In the genomic region with DNA sequence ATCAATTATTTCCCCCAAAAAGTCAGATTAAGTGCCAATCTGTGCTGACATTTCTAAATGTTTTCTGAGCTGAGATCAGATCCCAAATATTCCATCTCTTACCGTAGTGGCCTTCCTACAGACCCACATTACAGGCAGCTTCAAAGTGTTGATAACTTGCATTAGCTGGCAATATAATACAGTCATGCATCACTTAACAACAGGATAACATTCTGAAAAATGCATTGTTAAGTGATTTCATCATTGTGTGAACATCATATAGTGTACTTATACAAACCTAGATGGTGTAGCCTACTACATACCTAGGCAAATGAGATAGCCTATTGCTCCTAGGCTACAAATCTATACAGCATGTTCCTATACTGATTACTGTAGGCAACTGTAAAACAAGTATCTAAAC, we compare ENCODE assay signal across 27 cellular contexts. TPM values are rescaled to one million over a fixed set of nuclear protein-coding genes. Genes with fewer than 3 reads are reported as not detected.
DNase-seq lines count a peak whose midpoint lies in the region; FAIRE-seq and TF ChIP-seq lines count a peak whose summit lies in the region.
"Had no signal": no experiment of that assay in that cellular context is flagged by ENCODE, and none has a peak within 500 bp of the region (broad histone marks: within the 10 kb centered on the region; RNA-seq: fewer than 3 reads in every experiment).

No MANE protein-coding gene starts in this region.

- H3K4me3 ChIP-seq in HEK293 (ENCODE audit: low read depth, low read length) (no peak overlapping the region), bronchial epithelial cell (ENCODE audit: low read depth, low read length) (no peak overlapping the region), Peyer's patch (no peak overlapping the region)
- H3K4me3 ChIP-seq: GM12878, SK-N-MC had no signal

- TF ChIP-seq CTCF in HEK293 (tag by site-specific recombination; IDR thresholded peaks at IDR 0.05) (no peak), bronchial epithelial cell (IDR thresholded peaks at IDR 0.05; ENCODE audit: insufficient read depth, low read length, severe bottlenecking) (no peak), Peyer's patch (IDR thresholded peaks at IDR 0.05) (no peak)

- POLR2A ChIA-PET in HEK293 (lab: Yijun Ruan, JAX): no interaction called here

- no peak overlapping the region for H3K27ac ChIP-seq in HEK293 (ENCODE audit: extremely low read depth, low read depth, low read length)
- peak overlapping the region; percentile 88 for H3K27ac ChIP-seq in substantia nigra (ENCODE audit: low read depth, low read length, poor library complexity, severe bottlenecking)
- H3K27ac ChIP-seq in Peyer's patch: no peak overlapping the region
- H3K27ac ChIP-seq: SK-N-MC had no signal

- peak; percentile 66 for DNase-seq in bronchial epithelial cell (ENCODE audit: low read depth)
- DNase-seq in glomerular visceral epithelial cell (ENCODE audit: extremely low spot score): peak; percentile 50
- no peak for DNase-seq in substantia nigra (lab: John Stamatoyannopoulos, UW)
- DNase-seq in Peyer's patch: no peak
- DNase-seq in NCI-H2227 (lab: John Stamatoyannopoulos, UW; ENCODE audit: unreplicated experiment): no peak
- DNase-seq in HuH-7.5 (ENCODE audit: low spot score): no peak
- DNase-seq: 8988T; ACHN; BE2C; CD8-positive, alpha-beta memory T cell; DMS 273 treated with DMSO at 0.1 percent for 48 hours; DMS79; EL; GDM1; KBM-7; MV-4-11; NCI-H1105; NCI-H146; NCI-H1930; NCI-H2107; NCI-H69; SIG-M5 had no signal

- H3K27me3 ChIP-seq in bronchial epithelial cell (ENCODE audit: control insufficient read depth, insufficient read depth, low read length) (no peaks in the 10 kb centered on the region), Peyer's patch (no peaks in the 10 kb centered on the region)
- H3K27me3 ChIP-seq: BE2C had no signal

- H3K4me1 ChIP-seq in HEK293 (ENCODE audit: control insufficient read depth, insufficient read depth, low read length): peaks cover 16% of the 10 kb centered on the region
- H3K4me1 ChIP-seq in Peyer's patch: peaks cover 0 to 7% (median 0%) of the 10 kb centered on the region in 4 donors
- H3K4me1 ChIP-seq: BE2C had no signal

- H3K9me3 ChIP-seq in HEK293 (ENCODE audit: control insufficient read depth, insufficient read depth, low read depth, low read length): no peaks in the 10 kb centered on the region
- H3K9me3 ChIP-seq in Peyer's patch: no peaks in the 10 kb centered on the region
- H3K9me3 ChIP-seq: BE2C had no signal

- no peak for FAIRE-seq in bronchial epithelial cell (lab: Jason Lieb, UNC)
- FAIRE-seq: GM12878, H1, HTR-8/SVneo had no signal

- CTCF ChIA-PET in HEK293 (lab: Yijun Ruan, JAX): no interaction called here

- H3K36me3 ChIP-seq in HEK293 (ENCODE audit: control insufficient read depth in 2 of 2, insufficient read depth in 1 of 2, low read length in 2 of 2) (peaks cover 2 to 4% of the 10 kb centered on the region in 2 experiments; a peak in 2 of 3 replicates), bronchial epithelial cell (ENCODE audit: control insufficient read depth, insufficient read depth, low read length) (no peaks in the 10 kb centered on the region), Peyer's patch (peaks cover 0 to 6% (median 0%) of the 10 kb centered on the region in 3 donors)

- TF ChIP-seq POLR2A in Peyer's patch (IDR thresholded peaks at IDR 0.05): no peak

TF ChIP-seq in HEK293, 187 proteins besides CTCF, POLR2A, EP300 and RAD21:
- no peak for TF ChIP-seq ZNF629 (tag by site-specific recombination; IDR thresholded peaks at IDR 0.05)
- TF ChIP-seq, protein P1, sequence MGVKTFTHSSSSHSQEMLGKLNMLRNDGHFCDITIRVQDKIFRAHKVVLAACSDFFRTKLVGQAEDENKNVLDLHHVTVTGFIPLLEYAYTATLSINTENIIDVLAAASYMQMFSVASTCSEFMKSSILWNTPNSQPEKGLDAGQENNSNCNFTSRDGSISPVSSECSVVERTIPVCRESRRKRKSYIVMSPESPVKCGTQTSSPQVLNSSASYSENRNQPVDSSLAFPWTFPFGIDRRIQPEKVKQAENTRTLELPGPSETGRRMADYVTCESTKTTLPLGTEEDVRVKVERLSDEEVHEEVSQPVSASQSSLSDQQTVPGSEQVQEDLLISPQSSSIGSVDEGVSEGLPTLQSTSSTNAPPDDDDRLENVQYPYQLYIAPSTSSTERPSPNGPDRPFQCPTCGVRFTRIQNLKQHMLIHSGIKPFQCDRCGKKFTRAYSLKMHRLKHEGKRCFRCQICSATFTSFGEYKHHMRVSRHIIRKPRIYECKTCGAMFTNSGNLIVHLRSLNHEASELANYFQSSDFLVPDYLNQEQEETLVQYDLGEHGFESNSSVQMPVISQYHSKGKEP (tag by site-specific recombination; IDR thresholded peaks at IDR 0.05): peak; percentile 66

RNA-seq across cellular contexts. Expression of a gene that starts 22.4 kb away (rescaled TPM):
- total RNA-seq in bronchial epithelial cell (14.6 and 16.6 TPM in 2 replicates), Peyer's patch (10 to 100 TPM; 16.5 to 87.8 (median 60.3) TPM)

Comparison
In these comparisons a context has a peak if more than half of its experiments do, and no peak if none do; other contexts are left out.
1. DNase-seq: peak in bronchial epithelial cell (single experiment) and glomerular visceral epithelial cell (single experiment); none in substantia nigra (0 of 49), Peyer's patch (0 of 3), NCI-H2227 (single experiment) and HuH-7.5 (single experiment).